Comparison of ENCODE assay signal across 8 cellular contexts in genomic region chr6:21597243-21597682, GRCh38. TPM values are rescaled to one million over a fixed set of nuclear protein-coding genes. Genes with fewer than 3 reads are reported as not detected.
DNase-seq lines count a peak whose midpoint lies in the region; ATAC-seq and TF ChIP-seq lines count a peak whose summit lies in the region.

No MANE protein-coding gene starts in this region.

- H3K27me3 ChIP-seq in CD4-positive, alpha-beta T cell (ENCODE audit: control insufficient read depth, insufficient read depth, low read length): peaks cover 50% of the 10 kb centered on the region
- H3K27me3 ChIP-seq in NT2/D1 (ENCODE audit: insufficient read depth, insufficient read length): no peaks in the 10 kb centered on the region
- H3K27me3 ChIP-seq in endodermal cell (ENCODE audit: control insufficient read depth, insufficient read depth, low read length, poor library complexity, severe bottlenecking): no peaks in the 10 kb centered on the region
- H3K27me3 ChIP-seq in neutrophil: peaks cover 70% of the 10 kb centered on the region

- no peak for TF ChIP-seq CTCF in CD4-positive, alpha-beta T cell (IDR thresholded peaks at IDR 0.05)
- TF ChIP-seq CTCF in endodermal cell (conservative IDR thresholded peaks at IDR 0.05): peak; percentile 14
- no peak for TF ChIP-seq CTCF in neutrophil (IDR thresholded peaks at IDR 0.05)

- no peaks in the 10 kb centered on the region for H3K9me3 Mint-ChIP-seq in CD4-positive, alpha-beta T cell
- H3K9me3 Mint-ChIP-seq in endodermal cell: no peaks in the 10 kb centered on the region

- peak overlapping the region; percentile 91 for H3K4me3 Mint-ChIP-seq in CD4-positive, alpha-beta T cell
- no peak overlapping the region for H3K4me3 Mint-ChIP-seq in endodermal cell

- H3K9ac ChIP-seq in NT2/D1 (ENCODE audit: insufficient read length, low read depth) (peak overlapping the region; percentile 62), endodermal cell (ENCODE audit: extremely low read depth, low read length, poor library complexity, severe bottlenecking) (peak overlapping the region; percentile 80)

- H3K27ac Mint-ChIP-seq in CD4-positive, alpha-beta T cell: peak overlapping the region; percentile 77
- H3K27ac Mint-ChIP-seq in endodermal cell: peak overlapping the region; percentile 97

- 0 to 5% methylated on average over 3 to 4 of the region's 7 CpGs for WGBS in endodermal cell (ENCODE audit: insufficient coverage in 1 of 2, insufficient read length in 1 of 2), 2 experiments

- H3K4me3 ChIP-seq in NT2/D1 (ENCODE audit: insufficient read length, low read depth) (peak overlapping the region; percentile 95), endodermal cell (ENCODE audit: low read length) (peak overlapping the region; percentile 92), neutrophil (ENCODE audit: low read depth in 1 of 2, low read length in 1 of 2) (peak overlapping the region; percentile 66 to 70)

- H3K4me1 ChIP-seq in NT2/D1 (ENCODE audit: insufficient read depth, insufficient read length) (no peaks in the 10 kb centered on the region), endodermal cell (ENCODE audit: control insufficient read depth, insufficient read depth, low read length) (peaks cover 4% of the 10 kb centered on the region), neutrophil (ENCODE audit: control insufficient read depth in 1 of 2, insufficient read depth in 1 of 2, low read depth in 1 of 2, low read length in 1 of 2) (peaks cover 33 to 43% of the 10 kb centered on the region in 2 experiments)

- H3K9me3 ChIP-seq in CD4-positive, alpha-beta T cell (ENCODE audit: control insufficient read depth, low read length): no peaks in the 10 kb centered on the region
- H3K9me3 ChIP-seq in NT2/D1 (ENCODE audit: insufficient read depth, low read length) (no peaks in the 10 kb centered on the region), endodermal cell (ENCODE audit: control insufficient read depth, low read length) (no peaks in the 10 kb centered on the region), neutrophil (no peaks in the 10 kb centered on the region)

- no peak for ATAC-seq in CD4-positive, alpha-beta T cell (ENCODE audit: poor library complexity)
- no peak for ATAC-seq in HG02610 (IDR thresholded peaks at IDR 0.05; ENCODE audit: unreplicated experiment)
- ATAC-seq in HG03521 (IDR thresholded peaks at IDR 0.05; ENCODE audit: unreplicated experiment): no peak

- H3K27ac ChIP-seq in CD4-positive, alpha-beta T cell (ENCODE audit: low read depth, low read length): no peak overlapping the region
- H3K27ac ChIP-seq in endodermal cell (ENCODE audit: low read depth, low read length): peak overlapping the region; percentile 12
- no peak overlapping the region for H3K27ac ChIP-seq in neutrophil

- DNase-seq in CD4-positive, alpha-beta T cell: no peak
- no peak for DNase-seq in NT2/D1 (ENCODE audit: low read depth, low spot score)
- DNase-seq in endodermal cell: no peak
- DNase-seq in LoVo (ENCODE audit: low spot score): no peak
- no peak for DNase-seq in activated gamma-delta T cell treated with Interleukin-2 at 50 U/mL for 16 hours

- POLR2A ChIA-PET in CD4-positive, alpha-beta T cell (lab: Charles Lee): interaction anchor here (0.6 to 6.3 kb wide), 5 partner anchors 8 to 1278 kb away, joined by 3 to 53 read pairs (median 4); no protein-coding TSS in a partner anchor

- intact Hi-C loops in CD4-positive, alpha-beta T cell (cut with DNase I, micrococcal nuclease): loop anchor here in 1 of 2 experiments (10.0 kb wide), 2 partner anchors 328 to 1302 kb away; no protein-coding TSS in a partner anchor

- peaks cover 7% of the 10 kb centered on the region for H3K36me3 Mint-ChIP-seq in CD4-positive, alpha-beta T cell (ENCODE audit: low read depth)
- peaks cover 37% of the 10 kb centered on the region for H3K36me3 Mint-ChIP-seq in endodermal cell (ENCODE audit: low read depth)

- H3K4me1 Mint-ChIP-seq in CD4-positive, alpha-beta T cell (ENCODE audit: low read depth): peaks cover 32% of the 10 kb centered on the region
- peaks cover 13% of the 10 kb centered on the region for H3K4me1 Mint-ChIP-seq in endodermal cell

- H3K36me3 ChIP-seq in NT2/D1 (ENCODE audit: insufficient read depth, insufficient read length, low read length) (peaks cover 26% of the 10 kb centered on the region), endodermal cell (ENCODE audit: control insufficient read depth, insufficient read depth, low read length) (peaks cover 25% of the 10 kb centered on the region), neutrophil (no peaks in the 10 kb centered on the region)

- CTCF ChIA-PET in CD4-positive, alpha-beta T cell (lab: Charles Lee): no interaction called here

- H3K27me3 Mint-ChIP-seq in CD4-positive, alpha-beta T cell: peaks cover 68% of the 10 kb centered on the region
- no peaks in the 10 kb centered on the region for H3K27me3 Mint-ChIP-seq in endodermal cell (ENCODE audit: insufficient read depth)

RNA-seq across cellular contexts. Expression of gene SOX4, which starts 3.7 kb away (rescaled TPM):
- total RNA-seq in CD4-positive, alpha-beta T cell: 10 to 100 TPM; 22.1 to 22.6 TPM
- total RNA-seq in endodermal cell: 10 to 100 TPM; 95.9 to 96.7 TPM
- 130 TPM for polyA plus RNA-seq in endodermal cell (2013, experiment 1 of 2)
- polyA plus RNA-seq in endodermal cell (2013, experiment 2 of 2): 129 TPM

Comparison
In these comparisons a context has a peak if more than half of its experiments do, and no peak if none do; other contexts are left out.
1. RNA of gene SOX4, which starts 3.7 kb away (total RNA-seq): 95.9 to 96.7 TPM in endodermal cell; 22.1 to 22.6 TPM in CD4-positive, alpha-beta T cell; every median in the first group is over 4 times any median in the second.
2. Peak in every context shown above with its lines, with median percentiles within 50 percentile points of each other: H3K4me3 ChIP-seq.